In the genomic region with DNA sequence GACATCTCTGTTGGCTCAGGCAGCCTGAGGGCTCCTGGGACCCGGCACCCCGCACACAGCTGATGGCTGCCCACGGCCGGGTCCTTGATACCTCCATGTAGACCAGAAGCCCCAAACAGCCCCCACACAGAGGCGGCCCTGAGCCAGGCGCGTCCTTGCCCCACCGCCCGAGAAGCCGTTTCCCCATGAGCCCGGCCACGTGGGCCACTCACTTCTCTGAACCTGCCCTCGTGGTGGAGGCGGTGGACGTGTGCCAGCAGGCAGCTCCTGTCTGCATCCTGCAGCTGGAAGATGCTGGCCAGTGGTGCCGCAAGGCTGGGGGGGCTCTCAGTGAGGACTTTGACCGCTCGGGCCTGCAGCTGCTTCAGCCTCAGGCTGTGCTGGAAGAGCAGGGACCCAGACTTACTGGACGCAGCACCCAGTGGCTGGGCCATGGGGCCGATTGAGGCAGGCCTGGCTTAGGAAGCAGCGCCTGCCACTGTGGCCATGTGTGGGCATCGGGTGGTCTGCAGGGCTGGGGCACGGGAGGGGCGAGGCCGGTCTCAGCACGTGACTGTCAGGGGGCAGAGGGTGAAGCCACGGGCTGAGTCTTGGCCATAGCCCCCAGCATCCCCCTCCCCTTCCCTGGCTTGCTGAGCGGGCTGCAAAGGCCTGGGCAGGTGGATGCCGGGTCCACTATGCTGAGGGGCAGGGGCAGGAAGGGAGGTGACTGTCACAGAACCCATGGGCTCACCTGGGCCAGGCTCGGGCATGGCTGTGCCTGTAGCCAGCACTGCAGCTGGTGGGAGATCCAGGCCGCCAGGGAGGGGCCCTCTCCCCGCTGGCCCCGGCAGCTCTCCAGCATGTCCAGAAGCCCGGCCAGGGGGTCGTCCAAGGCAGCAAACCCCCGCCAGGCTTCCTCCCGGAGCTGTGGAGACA, we compare ENCODE assay signal across 27 cellular contexts. TPM values are rescaled to one million over a fixed set of nuclear protein-coding genes. Genes with fewer than 3 reads are reported as not detected.
DNase-seq lines count a peak whose midpoint lies in the region; ATAC-seq, FAIRE-seq and TF ChIP-seq lines count a peak whose summit lies in the region.
"Had no signal": no experiment of that assay in that cellular context is flagged by ENCODE, and none has a peak within 500 bp of the region (broad histone marks: within the 10 kb centered on the region; RNA-seq: fewer than 3 reads in every experiment).

No MANE protein-coding gene starts in this region.

- H3K4me2 ChIP-seq in A549 (no peak overlapping the region), neural progenitor cell (no peak overlapping the region)

- H3K9me3 Mint-ChIP-seq in chondrocyte (ENCODE audit: low read depth) (no peaks in the 10 kb centered on the region), neural progenitor cell (peaks cover 13% of the 10 kb centered on the region)
- H3K9me3 Mint-ChIP-seq: activated T-cell treated with anti-CD3 and anti-CD28 coated beads, Interleukin-2, amount 50 U/mL, for 24 hours; CD4-positive, alpha-beta memory T cell had no signal

- FAIRE-seq in A549 (lab: Jason Lieb, UNC), result no peak
- FAIRE-seq: GM18507, keratinocyte had no signal

- H3K4me1 ChIP-seq in A549 (no peaks in the 10 kb centered on the region), neural progenitor cell (peaks cover 55% of the 10 kb centered on the region), transverse colon (no peaks in the 10 kb centered on the region)
- H3K4me1 ChIP-seq: Peyer's patch had no signal

- CTCF ChIA-PET in A549 (lab: Yijun Ruan, JAX), result interaction anchor here (1.3 kb wide), 1 partner anchor 70 kb away, joined by 3 read pairs; no protein-coding TSS in a partner anchor

- H3K27ac ChIP-seq in A549, result no peak overlapping the region
- peak overlapping the region; percentile 68 for H3K27ac ChIP-seq in neural progenitor cell
- H3K27ac ChIP-seq in transverse colon, result no peak overlapping the region
- H3K27ac ChIP-seq: 22Rv1, cardiac muscle cell, Peyer's patch had no signal

- H3K4me3 Mint-ChIP-seq in chondrocyte (ENCODE audit: unreplicated experiment) (no peak overlapping the region), neural progenitor cell (no peak overlapping the region)
- H3K4me3 Mint-ChIP-seq: activated T-cell treated with anti-CD3 and anti-CD28 coated beads, Interleukin-2, amount 50 U/mL, for 24 hours; CD4-positive, alpha-beta memory T cell; HFFc6 had no signal

- H3K27me3 Mint-ChIP-seq in chondrocyte (ENCODE audit: low read depth) (no peaks in the 10 kb centered on the region), neural progenitor cell (ENCODE audit: insufficient read depth, low read depth) (peaks cover 2% of the 10 kb centered on the region)
- H3K27me3 Mint-ChIP-seq: activated T-cell treated with anti-CD3 and anti-CD28 coated beads, Interleukin-2, amount 50 U/mL, for 24 hours; CD4-positive, alpha-beta memory T cell had no signal

- H3K36me3 Mint-ChIP-seq in chondrocyte (ENCODE audit: low read depth), result peaks cover 2% of the 10 kb centered on the region
- peaks cover 10% of the 10 kb centered on the region for H3K36me3 Mint-ChIP-seq in neural progenitor cell
- H3K36me3 Mint-ChIP-seq: CD4-positive, alpha-beta memory T cell had no signal

- no peak for TF ChIP-seq RAD21 in A549 (conservative IDR thresholded peaks at IDR 0.05 in 1 of 2, IDR thresholded peaks at IDR 0.05 in 1 of 2)

- H3K4me3 ChIP-seq in A549 (no peak overlapping the region), neural progenitor cell (no peak overlapping the region), transverse colon (no peak overlapping the region)
- H3K4me3 ChIP-seq: cardiac muscle cell, Peyer's patch had no signal

- H3K36me3 ChIP-seq in neural progenitor cell (no peaks in the 10 kb centered on the region), transverse colon (no peaks in the 10 kb centered on the region)
- H3K36me3 ChIP-seq: cardiac muscle cell had no signal

- TF ChIP-seq EP300 in A549 (IDR thresholded peaks at IDR 0.05) (no peak), transverse colon (IDR thresholded peaks at IDR 0.05; ENCODE audit: low read depth) (no peak)

- no peak overlapping the region for H3K9ac ChIP-seq in neural progenitor cell

- intact Hi-C loops in transverse colon (cut with DNase I; ENCODE audit: low total_unique reads), result no loop called here

- TF ChIP-seq CTCF in A549 (IDR thresholded peaks at IDR 0.05) (no peak), chondrocyte (IDR thresholded peaks at IDR 0.05) (no peak), neural progenitor cell (IDR thresholded peaks at IDR 0.05) (no peak), transverse colon (IDR thresholded peaks at IDR 0.05) (no peak)

- WGBS in A549 (ENCODE audit: missing lambda C conversion rate), result 77% methylated on average over 24 of the region's 37 CpGs
- WGBS in transverse colon (ENCODE audit: low coverage in 1 of 2), 2 donors, result 85% methylated on average over 27 of the region's 37 CpGs; no CpG with 5 or more reads in 1 of the 2 donors

- H3K9me3 ChIP-seq in A549 (0 out of 3 replicates have a peak, but pooled peaks cover 5% of the 10 kb centered on the region), neural progenitor cell (ENCODE audit: low read depth) (no peaks in the 10 kb centered on the region), transverse colon (no peaks in the 10 kb centered on the region)
- H3K9me3 ChIP-seq: Peyer's patch had no signal

- H3K27ac Mint-ChIP-seq in chondrocyte (ENCODE audit: unreplicated experiment) (no peak overlapping the region), neural progenitor cell (peak overlapping the region; percentile 63)
- H3K27ac Mint-ChIP-seq: activated T-cell treated with anti-CD3 and anti-CD28 coated beads, Interleukin-2, amount 50 U/mL, for 24 hours; CD4-positive, alpha-beta memory T cell; HFFc6 had no signal

- H3F3A ChIP-seq in neural progenitor cell (ENCODE audit: low read depth), result peaks cover 55% of the 10 kb centered on the region

- peak; percentile 63 for DNase-seq in DMS53 (lab: John Stamatoyannopoulos, UW)
- no peak for DNase-seq in DMS53 treated with DMSO at 0.1 percent for 48 hours (lab: John Stamatoyannopoulos, UW; ENCODE audit: unreplicated experiment)
- DNase-seq in A549 (ENCODE audit: low read depth in 1 of 2, low spot score in 1 of 2), result no peak
- DNase-seq in chondrocyte (ENCODE audit: low spot score), result peak; percentile 88
- no peak for DNase-seq in neural progenitor cell (ENCODE audit: low spot score)
- DNase-seq in transverse colon, result no peak
- no peak for DNase-seq in RKO (ENCODE audit: low spot score)
- DNase-seq in NCI-H748 (lab: John Stamatoyannopoulos, UW; ENCODE audit: unreplicated experiment), result no peak
- DNase-seq: activated naive CD4-positive, alpha-beta T cell treated with Interleukin-2 at 50 U/mL for 16 hours; activated T-cell treated with anti-CD3 and anti-CD28 coated beads, Interleukin-2, amount 50 U/mL, for 24 hours; anterior cingulate cortex; CD4-positive, alpha-beta memory T cell; dermis blood vessel endothelial cell; GDM1; HFFc6; KG1; mammary epithelial cell; MM.1S; NCI-H2171; NCI-H524; nucleus accumbens; Peyer's patch; trophoblast cell had no signal

- POLR2A ChIA-PET in A549 (lab: Yijun Ruan, JAX), result no interaction called here

- ATAC-seq in A549, result peak; percentile 9 to 17; a peak in 2 of 6 replicates

- no peaks in the 10 kb centered on the region for H3K79me2 ChIP-seq in neural progenitor cell (ENCODE audit: low read depth)

- H2AFZ ChIP-seq in neural progenitor cell (replicated peaks), result no peak overlapping the region

- H3K27me3 ChIP-seq in neural progenitor cell, result no peaks in the 10 kb centered on the region
- no peaks in the 10 kb centered on the region for H3K27me3 ChIP-seq in transverse colon
- H3K27me3 ChIP-seq: cardiac muscle cell, Peyer's patch had no signal

- in situ Hi-C loops in transverse colon (cut with MboI; ENCODE audit: low pct_ligation_motif_present in 1 of 4, low pct_unique_long_range_greater_than_20kb in 1 of 4, low sequenced_read_pairs in 3 of 4), result no loop called here

- no peaks in the 10 kb centered on the region for H4K20me1 ChIP-seq in neural progenitor cell (ENCODE audit: low read depth)

- TF ChIP-seq POLR2A in A549 (IDR thresholded peaks at IDR 0.05; ENCODE audit: low read length) (no peak), transverse colon (IDR thresholded peaks at IDR 0.05) (no peak)

- H3K4me1 Mint-ChIP-seq in chondrocyte (ENCODE audit: low read depth) (no peaks in the 10 kb centered on the region), neural progenitor cell (peaks cover 28% of the 10 kb centered on the region)
- H3K4me1 Mint-ChIP-seq: CD4-positive, alpha-beta memory T cell had no signal

TF ChIP-seq in A549, 52 proteins besides CTCF, POLR2A, EP300 and RAD21 (continues in another document):
- no peak for TF ChIP-seq HOXA7 (CRISPR knock-in tag; IDR thresholded peaks at IDR 0.05)

RNA-seq across cellular contexts. Expression of gene EXD3, which starts 50.0 kb away (rescaled TPM):
- polyA plus RNA-seq in A549 (2011; rRNA removed) (3.3 and 3.4 TPM in 2 replicates), A549 (2017; fragmentation: RNase III; extraction: RNeasy Plus Mini Kit Qiagen cat#74134 plus additional on column Dnase treatment) (4.0 to 5.4 TPM (median 4.5 TPM) in 3 replicates)
- 2.3 and 4.1 TPM in 2 replicates for polyA plus RNA-seq in A549 (2012; cell fraction: cytosol; rRNA removed)
- polyA plus RNA-seq in A549 (2012; cell fraction: nucleus; rRNA removed), result 11.3 and 14.6 TPM in 2 replicates
- polyA minus RNA-seq in A549 (2011; rRNA and poly(A)+ RNA removed), result 2.5 and 3.5 TPM in 2 replicates
- total RNA-seq in chondrocyte (10.7 to 15.7 TPM (median 11.6 TPM) in 3 replicates), neural progenitor cell (ENCODE audit: low replicate concordance) (4.7 and 25.1 TPM in 2 replicates), transverse colon (100 to 1,000 TPM in 1 of 4 donors, 10 to 100 TPM in 3; 47.6 to 228 (median 74.2) TPM)

RNA-seq across cellular contexts. Expression of gene NOXA1, which starts 50.2 kb away (rescaled TPM):
- polyA plus RNA-seq in A549 (2011; rRNA removed), result 0.44 and 0.58 TPM in 2 replicates
- polyA plus RNA-seq in A549 (2012; cell fraction: cytosol; rRNA removed), result 0.63 and 1.1 TPM in 2 replicates
- polyA plus RNA-seq in A549 (2012; cell fraction: nucleus; rRNA removed), result 3.9 and 6.1 TPM in 2 replicates
- 1.1 to 1.9 TPM (median 1.5 TPM) in 3 replicates for polyA plus RNA-seq in A549 (2017; fragmentation: RNase III; extraction: RNeasy Plus Mini Kit Qiagen cat#74134 plus additional on column Dnase treatment)
- polyA minus RNA-seq in A549 (2011; rRNA and poly(A)+ RNA removed), result 0.19 and 0.33 TPM in 2 replicates
- 0.97 to 2.5 TPM (median 2.0 TPM) in 3 replicates for total RNA-seq in chondrocyte
- total RNA-seq in neural progenitor cell (ENCODE audit: low replicate concordance), result 0.39 and 0.65 TPM in 2 replicates
- 10 to 100 TPM; 19.7 to 53.9 (median 40.8) TPM for total RNA-seq in transverse colon

Comparison
In these comparisons a context has a peak if more than half of its experiments do, and no peak if none do; other contexts are left out.
1. DNase-seq: peak in DMS53 (single experiment) and chondrocyte (single experiment); none in DMS53 treated with DMSO at 0.1 percent for 48 hours (single experiment), A549 (0 of 2), neural progenitor cell (single experiment), transverse colon (single experiment), RKO (single experiment) and NCI-H748 (single experiment).